ENCODE assay signal across 8 cellular contexts in the genomic region with DNA sequence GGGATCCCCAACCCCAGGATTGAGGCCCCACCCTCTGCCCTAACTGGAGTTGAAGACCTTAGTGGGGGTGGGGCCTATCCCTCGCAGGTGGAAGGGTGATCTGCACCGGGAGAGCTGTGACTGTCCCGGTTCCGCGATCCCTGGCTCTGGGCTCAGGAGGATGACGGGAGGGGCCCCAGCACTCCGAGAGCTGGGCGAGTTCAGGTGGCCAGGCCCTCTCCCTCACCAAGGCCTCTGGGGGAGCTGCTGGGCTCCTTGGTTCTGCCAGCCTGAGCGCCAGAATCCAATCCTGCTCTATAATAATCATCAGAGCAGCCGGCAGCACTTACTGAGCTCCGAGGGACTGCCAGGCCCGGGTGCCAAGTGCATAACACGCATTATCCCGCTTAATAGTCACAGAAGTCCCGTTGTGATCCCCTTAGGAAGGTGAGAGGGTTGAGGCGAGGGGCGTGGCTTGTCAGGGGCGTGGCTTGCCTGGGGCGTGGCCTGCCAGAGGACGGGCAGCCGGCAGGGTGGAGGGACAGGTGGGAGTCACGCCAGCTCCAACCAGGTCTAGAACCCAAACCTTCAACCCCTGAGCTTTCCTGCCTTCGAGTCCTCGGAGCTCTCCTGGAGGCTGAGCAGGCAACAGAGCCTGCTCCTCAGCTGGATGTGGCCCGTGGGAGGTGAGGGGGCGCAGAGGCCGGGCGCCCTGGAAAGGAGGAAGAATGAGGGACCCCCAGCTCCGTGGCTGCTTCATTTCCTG. TPM values are rescaled to one million over a fixed set of nuclear protein-coding genes. Genes with fewer than 3 reads are reported as not detected.
A peak's percentile ranks its signal among the peaks of the same experiment; 100 is the strongest.
DNase-seq lines count a peak whose midpoint lies in the region; ATAC-seq and TF ChIP-seq lines count a peak whose summit lies in the region.

No MANE protein-coding gene starts in this region.

- H3K9me2 ChIP-seq in GM23248 (ENCODE audit: insufficient read depth), result no peaks in the 10 kb centered on the region

- DNase-seq in GM23248 (peak; percentile 63), RPMI8226 (peak; percentile 60), heart left ventricle (peak; percentile 59 to 85 (median 72)), gastrocnemius medialis (peak in 1 of 2 donors; percentile 52), NCI-H128 (lab: John Stamatoyannopoulos, UW; ENCODE audit: unreplicated experiment) (no peak)
- peak; percentile 70 for DNase-seq in activated naive CD4-positive, alpha-beta T cell treated with anti-CD3 and anti-CD28 coated beads for 36 hours

- peak overlapping the region; percentile 78 for H2AFZ ChIP-seq in GM23248

- CTCF ChIA-PET in activated naive CD4-positive, alpha-beta T cell treated with anti-CD3 and anti-CD28 coated beads for 36 hours (lab: Charles Lee), result interaction anchor here (0.9 to 2.0 kb wide), 5 partner anchors 10 to 145 kb away, joined by 3 to 8 read pairs (median 5); no protein-coding TSS in a partner anchor

- no peaks in the 10 kb centered on the region for H3K9me3 Mint-ChIP-seq in activated naive CD4-positive, alpha-beta T cell treated with anti-CD3 and anti-CD28 coated beads for 36 hours

- peak overlapping the region; percentile 73 for H3K4me2 ChIP-seq in GM23248 (ENCODE audit: unreplicated experiment)

- H3K4me1 Mint-ChIP-seq in activated naive CD4-positive, alpha-beta T cell treated with anti-CD3 and anti-CD28 coated beads for 36 hours (ENCODE audit: low read depth), result peaks cover 12% of the 10 kb centered on the region

- H3K9me3 ChIP-seq in GM23248 (ENCODE audit: low read depth) (no peaks in the 10 kb centered on the region), heart left ventricle (no peaks in the 10 kb centered on the region), gastrocnemius medialis (no peaks in the 10 kb centered on the region)

- H3K36me3 Mint-ChIP-seq in activated naive CD4-positive, alpha-beta T cell treated with anti-CD3 and anti-CD28 coated beads for 36 hours (ENCODE audit: low read depth), result no peaks in the 10 kb centered on the region

- H4K20me1 ChIP-seq in GM23248 (ENCODE audit: insufficient read depth), result no peaks in the 10 kb centered on the region

- no peak overlapping the region for H3K27ac Mint-ChIP-seq in activated naive CD4-positive, alpha-beta T cell treated with anti-CD3 and anti-CD28 coated beads for 36 hours

- in situ Hi-C loops in GM23248 (cut with MboI) (no loop called here), gastrocnemius medialis (cut with MboI; ENCODE audit: low sequenced_read_pairs in 4 of 4) (no loop called here)

- intact Hi-C loops in activated naive CD4-positive, alpha-beta T cell treated with anti-CD3 and anti-CD28 coated beads for 36 hours (cut with micrococcal nuclease), result loop anchor here (5.0 kb wide), 1 partner anchor 39 kb away; no protein-coding TSS in a partner anchor
- intact Hi-C loops in heart left ventricle (cut with DNase I) (no loop called here), gastrocnemius medialis (cut with DNase I; ENCODE audit: low total_unique reads) (no loop called here)

- H3K36me3 ChIP-seq in GM23248 (ENCODE audit: low read depth) (no peaks in the 10 kb centered on the region), heart left ventricle (no peaks in the 10 kb centered on the region), gastrocnemius medialis (no peaks in the 10 kb centered on the region)

- 4 to 7% methylated on average over 27 to 28 of the region's 29 CpGs for WGBS in GM23248 (ENCODE audit: low coverage in 1 of 2, low lambda C conversion rate in 2 of 2, missing lambda C conversion rate in 2 of 2), 2 experiments
- 4 to 5% (median 5%) methylated on average over 19 to 28 of the region's 29 CpGs for WGBS in heart left ventricle, 4 donors

- no peak for TF ChIP-seq POLR2A in heart left ventricle (IDR thresholded peaks at IDR 0.05)
- peak in 1 of 2 donors; percentile 3 for TF ChIP-seq POLR2A in gastrocnemius medialis (IDR thresholded peaks at IDR 0.05)

- peak; percentile 19 to 78 (median 59) for ATAC-seq in heart left ventricle
- peak; percentile 63 to 78 for ATAC-seq in gastrocnemius medialis
- ATAC-seq in HG02981 (IDR thresholded peaks at IDR 0.05; ENCODE audit: unreplicated experiment), result no peak
- ATAC-seq in HG02571 (IDR thresholded peaks at IDR 0.05; ENCODE audit: unreplicated experiment), result no peak

- peak in 4 of 12 donors; percentile 23 to 47 (median 38) for TF ChIP-seq CTCF in heart left ventricle (IDR thresholded peaks at IDR 0.05)
- TF ChIP-seq CTCF in gastrocnemius medialis (IDR thresholded peaks at IDR 0.05 in 4 of 5, conservative IDR thresholded peaks at IDR 0.05 in 1 of 5), result peak in 1 of 5 experiments; percentile 41

- peak overlapping the region; percentile 53 for H3K4me3 Mint-ChIP-seq in activated naive CD4-positive, alpha-beta T cell treated with anti-CD3 and anti-CD28 coated beads for 36 hours

- H3K27me3 ChIP-seq in GM23248 (replicated peaks; ENCODE audit: insufficient read depth), result no peaks in the 10 kb centered on the region
- peaks cover 0 to 28% (median 0%) of the 10 kb centered on the region in 9 donors for H3K27me3 ChIP-seq in heart left ventricle
- no peaks in the 10 kb centered on the region for H3K27me3 ChIP-seq in gastrocnemius medialis

- no peaks in the 10 kb centered on the region for H3K79me2 ChIP-seq in GM23248 (ENCODE audit: insufficient read depth)

- H3K4me3 ChIP-seq in GM23248, result peak overlapping the region; percentile 67
- H3K4me3 ChIP-seq in heart left ventricle, result peak overlapping the region; percentile 34 to 65 (median 58)
- H3K4me3 ChIP-seq in gastrocnemius medialis, result peak overlapping the region; percentile 50 to 65 (median 60)

- peaks cover 10% of the 10 kb centered on the region for H3K27me3 Mint-ChIP-seq in activated naive CD4-positive, alpha-beta T cell treated with anti-CD3 and anti-CD28 coated beads for 36 hours (ENCODE audit: low read depth)

- H3K4me1 ChIP-seq in GM23248 (ENCODE audit: insufficient read depth) (0 out of 2 replicates have a peak, but pooled peaks cover 4% of the 10 kb centered on the region), heart left ventricle (peaks cover 0 to 25% (median 16%) of the 10 kb centered on the region in 12 donors), gastrocnemius medialis (peaks cover 8 to 10% of the 10 kb centered on the region in 2 donors)

- peak overlapping the region; percentile 34; the same call in 1 of the 2 replicates for H3K9ac ChIP-seq in GM23248

- H3K27ac ChIP-seq in GM23248, result no peak overlapping the region
- H3K27ac ChIP-seq in heart left ventricle, result peak overlapping the region; percentile 6 to 86 (median 80)
- H3K27ac ChIP-seq in gastrocnemius medialis, result peak overlapping the region; percentile 57 to 76 (median 71)

- no peaks in the 10 kb centered on the region for H3F3A ChIP-seq in GM23248 (ENCODE audit: insufficient read depth)

RNA-seq across cellular contexts. Expression of a gene that starts 7.2 kb away (rescaled TPM):
- 1.5 and 1.9 TPM in 2 replicates for total RNA-seq in GM23248 (2014; rRNA removed; shearing (Covaris generic))
- polyA plus RNA-seq in GM23248 (2016; fragmentation: Nextera tagmentation; extraction: Ambion mirVana) (0.40 and 0.72 TPM in 2 replicates), heart left ventricle (10 to 100 TPM; 13.0 to 34.7 TPM)
- not detected for total RNA-seq in activated naive CD4-positive, alpha-beta T cell treated with anti-CD3 and anti-CD28 coated beads for 36 hours
- total RNA-seq in heart left ventricle (10 to 100 TPM; 12.4 to 22.7 (median 17.4) TPM), gastrocnemius medialis (1 to 10 TPM in 2 of 4 donors, under 1 TPM in 2; 0.68 to 4.9 (median 1.4) TPM)

Comparison
In these comparisons a context has a peak if more than half of its experiments do, and no peak if none do; other contexts are left out.
1. ATAC-seq: peak in heart left ventricle (4 of 4) and gastrocnemius medialis (2 of 2); none in HG02981 (single experiment) and HG02571 (single experiment).
2. Peak in every context shown above with its lines, with median percentiles within 50 percentile points of each other: H3K4me3 ChIP-seq.